In genomic region chr12:1613860-1614259, GRCh38 we compare ENCODE assay signal across 19 cellular contexts. TPM values are rescaled to one million over a fixed set of nuclear protein-coding genes. Genes with fewer than 3 reads are reported as not detected.
DNase-seq lines count a peak whose midpoint lies in the region; ATAC-seq and TF ChIP-seq lines count a peak whose summit lies in the region.
"Had no signal": no experiment of that assay in that cellular context is flagged by ENCODE, and none has a peak within 500 bp of the region (broad histone marks: within the 10 kb centered on the region; RNA-seq: fewer than 3 reads in every experiment).

No MANE protein-coding gene starts in this region.

- in situ Hi-C loops in SK-MEL-5 (cut with HindIII; ENCODE audit: low pct_unique_long_range_greater_than_20kb, low sequenced_read_pairs) = no loop called here

- H3K27ac Mint-ChIP-seq in activated CD8-positive, alpha-beta T cell treated with anti-CD3 and anti-CD28 coated beads for 36 hours = no peak overlapping the region
- no peak overlapping the region for H3K27ac Mint-ChIP-seq in activated CD8-positive, alpha-beta T cell treated with anti-CD3 and anti-CD28 coated beads, Interleukin-2, amount 10 ng/mL, durations not matched to agents 7 days and 5 days
- H3K27ac Mint-ChIP-seq in HFFc6 = 0 out of 2 replicates have a peak overlapping the region, but pooled peaks have one; percentile 21
- H3K27ac Mint-ChIP-seq: CD8-positive, alpha-beta T cell; T-helper 17 cell had no signal

- CTCF ChIA-PET in activated CD8-positive, alpha-beta T cell treated with anti-CD3 and anti-CD28 coated beads for 36 hours (lab: Charles Lee) = interaction anchor here (1.3 to 3.2 kb wide), 3 partner anchors 8 to 496 kb away, joined by 3 to 14 read pairs (median 4); no protein-coding TSS in a partner anchor
- CTCF ChIA-PET in activated CD8-positive, alpha-beta T cell treated with anti-CD3 and anti-CD28 coated beads, Interleukin-2, amount 10 ng/mL, durations not matched to agents 7 days and 5 days (lab: Charles Lee) = interaction anchor here (6.3 kb wide), 1 partner anchor 20 kb away, joined by 23 read pairs; no protein-coding TSS in a partner anchor

- H3K4me3 ChIP-seq in parathyroid adenoma (ENCODE audit: low read depth, low read length) (no peak overlapping the region), aorta (ENCODE audit: low read length in 2 of 2) (no peak overlapping the region)
- H3K4me3 ChIP-seq: BLaER1, MG63 had no signal

- peaks cover 13% of the 10 kb centered on the region for H3K4me1 Mint-ChIP-seq in activated CD8-positive, alpha-beta T cell treated with anti-CD3 and anti-CD28 coated beads for 36 hours (ENCODE audit: low read depth)
- H3K4me1 Mint-ChIP-seq in activated CD8-positive, alpha-beta T cell treated with anti-CD3 and anti-CD28 coated beads, Interleukin-2, amount 10 ng/mL, durations not matched to agents 7 days and 5 days (ENCODE audit: low read depth) = peaks cover 16% of the 10 kb centered on the region
- peaks cover 86% of the 10 kb centered on the region for H3K4me1 Mint-ChIP-seq in HFFc6 (ENCODE audit: low read depth)

- peak overlapping the region; percentile 10 for H2AFZ ChIP-seq in parathyroid adenoma

- POLR2A ChIA-PET in activated CD8-positive, alpha-beta T cell treated with anti-CD3 and anti-CD28 coated beads for 36 hours (lab: Charles Lee) = interaction anchor here (1.5 kb wide), 1 partner anchor 12 kb away, joined by 3 read pairs; no protein-coding TSS in a partner anchor
- POLR2A ChIA-PET in activated CD8-positive, alpha-beta T cell treated with anti-CD3 and anti-CD28 coated beads, Interleukin-2, amount 10 ng/mL, durations not matched to agents 7 days and 5 days (lab: Charles Lee) = no interaction called here

- no peak overlapping the region for H3K4me2 ChIP-seq in parathyroid adenoma (ENCODE audit: low read length)
- H3K4me2 ChIP-seq: BLaER1 had no signal

- H3K36me3 Mint-ChIP-seq in activated CD8-positive, alpha-beta T cell treated with anti-CD3 and anti-CD28 coated beads for 36 hours (ENCODE audit: low read depth) = no peaks in the 10 kb centered on the region
- no peaks in the 10 kb centered on the region for H3K36me3 Mint-ChIP-seq in activated CD8-positive, alpha-beta T cell treated with anti-CD3 and anti-CD28 coated beads, Interleukin-2, amount 10 ng/mL, durations not matched to agents 7 days and 5 days (ENCODE audit: low read depth)
- H3K36me3 Mint-ChIP-seq in HFFc6 (ENCODE audit: low read depth) = peaks cover 15% of the 10 kb centered on the region
- H3K36me3 Mint-ChIP-seq: CD8-positive, alpha-beta T cell had no signal

- intact Hi-C loops in activated CD8-positive, alpha-beta T cell treated with anti-CD3 and anti-CD28 coated beads for 36 hours (cut with micrococcal nuclease) = no loop called here
- intact Hi-C loops in aorta (cut with DNase I) = no loop called here

- no peak overlapping the region for H3K9ac ChIP-seq in parathyroid adenoma
- H3K9ac ChIP-seq: BLaER1 had no signal

- no peaks in the 10 kb centered on the region for H3K27me3 ChIP-seq in parathyroid adenoma (ENCODE audit: control insufficient read depth, insufficient read depth, low read length)
- no peaks in the 10 kb centered on the region for H3K27me3 ChIP-seq in aorta (ENCODE audit: control insufficient read depth in 1 of 2, insufficient read depth in 2 of 2, low read length in 1 of 2)
- H3K27me3 ChIP-seq: BLaER1, MG63 had no signal

- H3K36me3 ChIP-seq in parathyroid adenoma (ENCODE audit: control insufficient read depth, insufficient read depth, low read length) = no peaks in the 10 kb centered on the region
- no peaks in the 10 kb centered on the region for H3K36me3 ChIP-seq in aorta (ENCODE audit: control insufficient read depth in 1 of 2, insufficient read depth in 2 of 2, low read length in 1 of 2)
- H3K36me3 ChIP-seq: BLaER1 had no signal

- peak; percentile 60 for ATAC-seq in activated CD8-positive, alpha-beta T cell treated with anti-CD3 and anti-CD28 coated beads for 36 hours
- ATAC-seq in activated CD8-positive, alpha-beta T cell treated with anti-CD3 and anti-CD28 coated beads, Interleukin-2, amount 10 ng/mL, durations not matched to agents 7 days and 5 days = no peak
- ATAC-seq in aorta (ENCODE audit: low FRiP score) (no peak), HG02884 (IDR thresholded peaks at IDR 0.05; ENCODE audit: unreplicated experiment) (no peak)
- ATAC-seq: CD8-positive, alpha-beta T cell; T-helper 17 cell had no signal

- no peak for TF ChIP-seq CTCF in activated CD8-positive, alpha-beta T cell treated with anti-CD3 and anti-CD28 coated beads for 36 hours (IDR thresholded peaks at IDR 0.05)
- TF ChIP-seq CTCF in HFFc6 (IDR thresholded peaks at IDR 0.05) = no peak
- TF ChIP-seq CTCF in parathyroid adenoma (IDR thresholded peaks at IDR 0.05) = no peak

- peaks cover 11% of the 10 kb centered on the region for H3K4me1 ChIP-seq in parathyroid adenoma
- H3K4me1 ChIP-seq in aorta (ENCODE audit: control insufficient read depth in 1 of 2, insufficient read depth in 2 of 2, low read length in 2 of 2) = peaks cover 0 to 6% of the 10 kb centered on the region in 2 donors

- H3K9me3 Mint-ChIP-seq in activated CD8-positive, alpha-beta T cell treated with anti-CD3 and anti-CD28 coated beads for 36 hours = no peaks in the 10 kb centered on the region
- H3K9me3 Mint-ChIP-seq in activated CD8-positive, alpha-beta T cell treated with anti-CD3 and anti-CD28 coated beads, Interleukin-2, amount 10 ng/mL, durations not matched to agents 7 days and 5 days (ENCODE audit: insufficient read depth) = no peaks in the 10 kb centered on the region
- H3K9me3 Mint-ChIP-seq in HFFc6 = no peaks in the 10 kb centered on the region
- H3K9me3 Mint-ChIP-seq: CD8-positive, alpha-beta T cell had no signal

- peaks cover 5% of the 10 kb centered on the region for H3K27me3 Mint-ChIP-seq in activated CD8-positive, alpha-beta T cell treated with anti-CD3 and anti-CD28 coated beads for 36 hours
- peaks cover 28% of the 10 kb centered on the region for H3K27me3 Mint-ChIP-seq in activated CD8-positive, alpha-beta T cell treated with anti-CD3 and anti-CD28 coated beads, Interleukin-2, amount 10 ng/mL, durations not matched to agents 7 days and 5 days (ENCODE audit: low read depth)
- H3K27me3 Mint-ChIP-seq in HFFc6 (ENCODE audit: insufficient read depth) = peaks cover 1% of the 10 kb centered on the region

- H3K27ac ChIP-seq in parathyroid adenoma = no peak overlapping the region
- no peak overlapping the region for H3K27ac ChIP-seq in aorta (ENCODE audit: low read depth in 1 of 2, low read length in 2 of 2)
- H3K27ac ChIP-seq: BLaER1 had no signal

- DNase-seq in activated CD8-positive, alpha-beta T cell treated with anti-CD3 and anti-CD28 coated beads for 36 hours = peak; percentile 19
- no peak for DNase-seq in activated CD8-positive, alpha-beta T cell treated with anti-CD3 and anti-CD28 coated beads, Interleukin-2, amount 10 ng/mL, durations not matched to agents 7 days and 5 days
- no peak for DNase-seq in HFFc6
- DNase-seq in SK-MEL-5 (ENCODE audit: low read depth, low spot score) = peak; percentile 35
- DNase-seq in aorta = no peak
- DNase-seq: Calu3; CD8-positive, alpha-beta T cell; DMS79 treated with DMSO at 0.1 percent for 48 hours; Kasumi-1; MG63; NCI-H1105 treated with DMSO at 0.1 percent for 48 hours; NCI-H1694; NCI-H2081 treated with DMSO at 0.1 percent for 48 hours; NCI-H446 treated with DMSO at 0.1 percent for 48 hours; SHP77; T-helper 17 cell had no signal

- 95 to 96% methylated on average over 4 of the region's 4 CpGs for WGBS in aorta, 2 donors

- peaks cover 6% of the 10 kb centered on the region for H3K79me2 ChIP-seq in parathyroid adenoma

- H3K4me3 Mint-ChIP-seq in activated CD8-positive, alpha-beta T cell treated with anti-CD3 and anti-CD28 coated beads for 36 hours = no peak overlapping the region
- H3K4me3 Mint-ChIP-seq in activated CD8-positive, alpha-beta T cell treated with anti-CD3 and anti-CD28 coated beads, Interleukin-2, amount 10 ng/mL, durations not matched to agents 7 days and 5 days = no peak overlapping the region
- no peak overlapping the region for H3K4me3 Mint-ChIP-seq in HFFc6
- H3K4me3 Mint-ChIP-seq: CD8-positive, alpha-beta T cell; T-helper 17 cell had no signal

- H3K9me3 ChIP-seq in parathyroid adenoma (ENCODE audit: control insufficient read depth, low read length) (no peaks in the 10 kb centered on the region), aorta (ENCODE audit: control insufficient read depth, low read length) (no peaks in the 10 kb centered on the region)
- H3K9me3 ChIP-seq: BLaER1, MG63 had no signal

RNA-seq across cellular contexts. Expression of gene WNT5B, which starts 15.2 kb away (rescaled TPM):
- total RNA-seq in activated CD8-positive, alpha-beta T cell treated with anti-CD3 and anti-CD28 coated beads for 36 hours = not detected
- not detected for total RNA-seq in activated CD8-positive, alpha-beta T cell treated with anti-CD3 and anti-CD28 coated beads, Interleukin-2, amount 10 ng/mL, durations not matched to agents 7 days and 5 days
- 100 to 1,000 TPM; 191 to 289 (median 200) TPM for total RNA-seq in HFFc6 (2021; fragmentation: NEBNext Ultra II Directional; extraction: Animal tissue kit (Norgen Biotek cat#: 25700))
- 0.53 and 0.69 TPM in 2 replicates for total RNA-seq in SK-MEL-5 (2014; rRNA removed; shearing (Covaris generic))
- polyA plus RNA-seq in SK-MEL-5 (2015; cell fraction: cytosol; rRNA removed) = 0.79 and 3.4 TPM in 2 replicates
- not detected in 2 replicates for polyA plus RNA-seq in SK-MEL-5 (2015; cell fraction: nucleus; rRNA removed)
- 10 to 100 TPM in 1 of 2 donors, 1 to 10 TPM in 1; 4.2 to 11.2 TPM for total RNA-seq in aorta
- polyA plus RNA-seq in aorta = 1 to 10 TPM in 1 of 2 donors, under 1 TPM in 1; 0.88 to 1.3 TPM
- total RNA-seq: CD8-positive, alpha-beta T cell; T-helper 17 cell had no signal

RNA-seq across cellular contexts. Expression of gene FBXL14, which starts 19.5 kb away (rescaled TPM):
- total RNA-seq in activated CD8-positive, alpha-beta T cell treated with anti-CD3 and anti-CD28 coated beads for 36 hours = 10 to 100 TPM; 23.3 to 25.1 TPM
- 10 to 100 TPM; 27.5 to 28.9 TPM for total RNA-seq in activated CD8-positive, alpha-beta T cell treated with anti-CD3 and anti-CD28 coated beads, Interleukin-2, amount 10 ng/mL, durations not matched to agents 7 days and 5 days
- 1 to 10 TPM; 5.2 to 6.5 (median 5.4) TPM for total RNA-seq in HFFc6 (2021; fragmentation: NEBNext Ultra II Directional; extraction: Animal tissue kit (Norgen Biotek cat#: 25700))
- 15.3 and 16.0 TPM in 2 replicates for total RNA-seq in SK-MEL-5 (2014; rRNA removed; shearing (Covaris generic))
- polyA plus RNA-seq in SK-MEL-5 (2015; cell fraction: cytosol; rRNA removed) = 13.0 and 20.1 TPM in 2 replicates
- polyA plus RNA-seq in SK-MEL-5 (2015; cell fraction: nucleus; rRNA removed) = 6.7 and 9.2 TPM in 2 replicates
- 10 to 100 TPM in 1 of 2 donors, 1 to 10 TPM in 1; 8.0 to 13.2 TPM for total RNA-seq in aorta
- polyA plus RNA-seq in aorta = 1 to 10 TPM; 2.8 to 7.1 TPM

Comparison
In these comparisons a context has a peak if more than half of its experiments do, and no peak if none do; other contexts are left out.
1. DNase-seq: peak in activated CD8-positive, alpha-beta T cell treated with anti-CD3 and anti-CD28 coated beads for 36 hours (single experiment) and SK-MEL-5 (single experiment); none in activated CD8-positive, alpha-beta T cell treated with anti-CD3 and anti-CD28 coated beads, Interleukin-2, amount 10 ng/mL, durations not matched to agents 7 days and 5 days (single experiment), HFFc6 (single experiment) and aorta (0 of 2).
2. RNA of gene WNT5B, which starts 15.2 kb away (total RNA-seq): 191 to 289 TPM in HFFc6; 4.2 to 11.2 TPM in aorta, 0.53 to 0.69 TPM in SK-MEL-5, not detected in activated CD8-positive, alpha-beta T cell treated with anti-CD3 and anti-CD28 coated beads, Interleukin-2, amount 10 ng/mL, durations not matched to agents 7 days and 5 days and not detected in activated CD8-positive, alpha-beta T cell treated with anti-CD3 and anti-CD28 coated beads for 36 hours; every median in the first group is over 10 times any median in the second.